ENCODE assay signal across 8 cellular contexts in the genomic region with DNA sequence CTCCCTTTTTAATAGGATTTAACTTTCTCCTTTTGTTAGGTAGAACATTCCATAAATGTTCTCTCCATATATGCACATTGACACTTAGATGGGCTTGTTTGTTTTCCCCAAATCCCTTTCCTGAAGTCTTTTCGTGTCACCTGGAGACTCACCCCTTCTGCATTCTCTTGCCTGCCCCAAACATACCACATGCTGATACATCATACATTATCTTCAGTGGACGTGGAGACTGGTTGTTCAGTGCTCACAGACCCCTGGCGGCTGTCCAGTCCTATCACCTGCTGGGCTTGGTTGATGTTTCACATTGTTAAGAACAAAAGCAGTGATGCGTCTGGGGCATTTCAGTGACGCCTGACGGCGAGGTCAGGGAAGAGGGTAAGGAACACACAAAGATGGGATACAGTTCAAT. TPM values are rescaled to one million over a fixed set of nuclear protein-coding genes. Genes with fewer than 3 reads are reported as not detected.
DNase-seq lines count a peak whose midpoint lies in the region; ATAC-seq and TF ChIP-seq lines count a peak whose summit lies in the region.

No MANE protein-coding gene starts in this region.

- TF ChIP-seq CTCF in transverse colon (IDR thresholded peaks at IDR 0.05), result peak in 4 of 5 experiments; percentile 4 to 66 (median 39)

- no peaks in the 10 kb centered on the region for H3K36me3 Mint-ChIP-seq in activated naive CD8-positive, alpha-beta T cell
- no peaks in the 10 kb centered on the region for H3K36me3 Mint-ChIP-seq in activated naive CD8-positive, alpha-beta T cell treated with anti-CD3 and anti-CD28 coated beads, Interleukin-2, amount 50 U/mL, for 24 hours (ENCODE audit: low read depth)

- H3K27me3 Mint-ChIP-seq in activated naive CD8-positive, alpha-beta T cell, result no peaks in the 10 kb centered on the region
- H3K27me3 Mint-ChIP-seq in activated naive CD8-positive, alpha-beta T cell treated with anti-CD3 and anti-CD28 coated beads, Interleukin-2, amount 50 U/mL, for 24 hours, result no peaks in the 10 kb centered on the region

- ATAC-seq in activated naive CD8-positive, alpha-beta T cell treated with anti-CD3 and anti-CD28 coated beads, Interleukin-2, amount 50 U/mL, for 24 hours, result no peak
- ATAC-seq in HG03460 (IDR thresholded peaks at IDR 0.05; ENCODE audit: unreplicated experiment) (no peak), GM18858 (IDR thresholded peaks at IDR 0.05; ENCODE audit: unreplicated experiment) (no peak)

- H3K4me1 ChIP-seq in transverse colon, result peaks cover 37 to 51% (median 46%) of the 10 kb centered on the region in 4 donors

- no peak for DNase-seq in activated naive CD8-positive, alpha-beta T cell treated with anti-CD3 and anti-CD28 coated beads, Interleukin-2, amount 50 U/mL, for 24 hours
- DNase-seq in NCI-H82 treated with DMSO at 0.1 percent for 48 hours (lab: John Stamatoyannopoulos, UW; ENCODE audit: unreplicated experiment) (peak; percentile 33), glomerular visceral epithelial cell (ENCODE audit: extremely low spot score) (peak; percentile 62), transverse colon (peak; percentile 74), AG08395 (ENCODE audit: low spot score) (no peak)

- no peaks in the 10 kb centered on the region for H3K9me3 Mint-ChIP-seq in activated naive CD8-positive, alpha-beta T cell (ENCODE audit: low read depth)
- no peaks in the 10 kb centered on the region for H3K9me3 Mint-ChIP-seq in activated naive CD8-positive, alpha-beta T cell treated with anti-CD3 and anti-CD28 coated beads, Interleukin-2, amount 50 U/mL, for 24 hours

- no peaks in the 10 kb centered on the region for H3K36me3 ChIP-seq in transverse colon

- in situ Hi-C loops in transverse colon (cut with MboI; ENCODE audit: low pct_ligation_motif_present in 1 of 4, low pct_unique_long_range_greater_than_20kb in 1 of 4, low sequenced_read_pairs in 3 of 4), result no loop called here

- peak overlapping the region; percentile 95 for H3K27ac Mint-ChIP-seq in activated naive CD8-positive, alpha-beta T cell
- no peak overlapping the region for H3K27ac Mint-ChIP-seq in activated naive CD8-positive, alpha-beta T cell treated with anti-CD3 and anti-CD28 coated beads, Interleukin-2, amount 50 U/mL, for 24 hours

- no peak for TF ChIP-seq EP300 in transverse colon (IDR thresholded peaks at IDR 0.05; ENCODE audit: low read depth)

- H3K9me3 ChIP-seq in transverse colon, result no peaks in the 10 kb centered on the region

- H3K4me1 Mint-ChIP-seq in activated naive CD8-positive, alpha-beta T cell (ENCODE audit: low read depth), result peaks cover 47% of the 10 kb centered on the region
- peaks cover 54% of the 10 kb centered on the region for H3K4me1 Mint-ChIP-seq in activated naive CD8-positive, alpha-beta T cell treated with anti-CD3 and anti-CD28 coated beads, Interleukin-2, amount 50 U/mL, for 24 hours

- no peak for TF ChIP-seq POLR2A in transverse colon (IDR thresholded peaks at IDR 0.05)

- WGBS in transverse colon (ENCODE audit: low coverage in 1 of 2), 2 donors, result 51% methylated on average over 2 to 7 of the region's 7 CpGs

- H3K27ac ChIP-seq in transverse colon, result peak overlapping the region; percentile 95 to 99 (median 96)

- H3K27me3 ChIP-seq in transverse colon, result no peaks in the 10 kb centered on the region

- H3K4me3 ChIP-seq in transverse colon, result no peak overlapping the region

- H3K4me3 Mint-ChIP-seq in activated naive CD8-positive, alpha-beta T cell, result no peak overlapping the region
- H3K4me3 Mint-ChIP-seq in activated naive CD8-positive, alpha-beta T cell treated with anti-CD3 and anti-CD28 coated beads, Interleukin-2, amount 50 U/mL, for 24 hours, result no peak overlapping the region

- intact Hi-C loops in transverse colon (cut with DNase I; ENCODE audit: low total_unique reads), result no loop called here

RNA-seq across cellular contexts. Expression of gene FMOD, which starts 22.2 kb away (rescaled TPM):
- total RNA-seq in transverse colon, result 10 to 100 TPM; 13.5 to 44.0 (median 17.8) TPM

RNA-seq across cellular contexts. Expression of gene BTG2, which starts 23.4 kb away (rescaled TPM):
- 100 to 1,000 TPM in 3 of 4 donors, 10 to 100 TPM in 1; 98.9 to 144 (median 142) TPM for total RNA-seq in transverse colon

Comparison
In these comparisons a context has a peak if more than half of its experiments do, and no peak if none do; other contexts are left out.
1. DNase-seq: peak in NCI-H82 treated with DMSO at 0.1 percent for 48 hours (single experiment), glomerular visceral epithelial cell (single experiment) and transverse colon (single experiment); none in activated naive CD8-positive, alpha-beta T cell treated with anti-CD3 and anti-CD28 coated beads, Interleukin-2, amount 50 U/mL, for 24 hours (single experiment) and AG08395 (single experiment).